ENCODE assay signal across 7 cellular contexts in the genomic region with DNA sequence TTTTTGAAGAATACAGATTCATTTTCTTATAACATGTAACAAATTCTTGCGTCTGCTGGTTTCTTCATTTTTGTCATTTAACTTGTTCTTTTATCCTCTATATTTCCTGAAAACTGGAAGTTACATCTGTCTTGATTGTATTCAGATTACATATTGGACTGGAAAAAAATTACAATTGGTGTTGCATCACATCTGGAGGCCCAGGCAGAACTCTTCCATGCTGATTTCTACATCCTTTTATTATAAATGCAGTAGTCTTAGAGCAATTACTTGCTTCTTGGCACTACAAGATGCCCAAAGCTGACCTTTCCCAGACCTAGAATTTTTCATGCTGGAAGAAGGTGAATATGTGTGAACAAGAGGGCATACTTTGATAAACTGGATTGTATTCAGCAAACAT.
"Had no signal": no experiment of that assay in that cellular context is flagged by ENCODE, and none has a peak within 500 bp of the region (broad histone marks: within the 10 kb centered on the region; RNA-seq: fewer than 3 reads in every experiment).

No MANE protein-coding gene starts in this region.

- H3K4me2 ChIP-seq: GM23338 had no signal

- DNase-seq: H9, HCEC 1CT had no signal

- ATAC-seq: GM23338, HepG2 had no signal

- H2AFZ ChIP-seq: GM23338 had no signal

- FAIRE-seq: H1, H54, HepG2 had no signal

- H3K4me3 ChIP-seq: GM23338 had no signal

- H3K27ac ChIP-seq: HL-60 had no signal
